In genomic region chr12:31732926-31733548, GRCh38 we compare ENCODE assay signal across 1 cellular context.
A peak's percentile ranks its signal among the peaks of the same experiment; 100 is the strongest.
TF ChIP-seq lines count a peak whose summit lies in the region.

No MANE protein-coding gene starts in this region.

TF ChIP-seq in K562, 482 proteins besides CTCF, POLR2A, EP300 and RAD21 (continued from another document and continues in another):
- TF ChIP-seq FOXM1 (IDR thresholded peaks at IDR 0.05; ENCODE audit: low read depth) (peak; percentile 49; the same call in 1 of the 2 replicates), FOXM1 (CRISPR knock-in tag; IDR thresholded peaks at IDR 0.05; ENCODE audit: low read depth) (no peak), AFF4 (CRISPR knock-in tag; IDR thresholded peaks at IDR 0.05) (no peak), KLF13 (tag; IDR thresholded peaks at IDR 0.05; ENCODE audit: borderline replicate concordance, low read depth) (no peak), FOXP4 (CRISPR knock-in tag; IDR thresholded peaks at IDR 0.05; ENCODE audit: borderline replicate concordance) (no peak), ZNF766 (CRISPR knock-in tag; conservative IDR thresholded peaks at IDR 0.05) (no peak), LCOR (CRISPR knock-in tag; IDR thresholded peaks at IDR 0.05) (0 out of 2 replicates have a peak, but pooled peaks have one; percentile 8), SMAD4 (CRISPR knock-in tag; conservative IDR thresholded peaks at IDR 0.05) (no peak), RBFOX2 (IDR thresholded peaks at IDR 0.05; ENCODE audit: low read depth, low read length) (no peak), ZC3H4 (CRISPR knock-in tag; IDR thresholded peaks at IDR 0.05; ENCODE audit: borderline replicate concordance) (no peak), TFE3 (CRISPR knock-in tag; IDR thresholded peaks at IDR 0.05) (no peak), IFI16 (CRISPR knock-in tag; IDR thresholded peaks at IDR 0.05) (no peak), ZFP30 (CRISPR knock-in tag; IDR thresholded peaks at IDR 0.05; ENCODE audit: borderline replicate concordance) (no peak), ZNF695 (CRISPR knock-in tag; IDR thresholded peaks at IDR 0.05) (no peak), MAFK (IDR thresholded peaks at IDR 0.05; ENCODE audit: low read length) (peak; percentile 79), ZNF551 (CRISPR knock-in tag; IDR thresholded peaks at IDR 0.05) (no peak), ZBTB11 (CRISPR knock-in tag; IDR thresholded peaks at IDR 0.05) (no peak), HMGN3 (IDR thresholded peaks at IDR 0.05; ENCODE audit: borderline replicate concordance, extremely low read depth, insufficient read length, low read depth, low read length) (no peak), HDAC6 (IDR thresholded peaks at IDR 0.05; ENCODE audit: low read depth, low read length) (no peak), HDAC2 (IDR thresholded peaks at IDR 0.05) (no peak), SREBF2 (CRISPR knock-in tag; IDR thresholded peaks at IDR 0.05) (no peak), CBFB (CRISPR knock-in tag; IDR thresholded peaks at IDR 0.05) (no peak), PURB (CRISPR knock-in tag; IDR thresholded peaks at IDR 0.05; ENCODE audit: low read depth) (no peak), ATF4 (CRISPR knock-in tag; IDR thresholded peaks at IDR 0.05) (no peak), NONO (IDR thresholded peaks at IDR 0.05; ENCODE audit: low read depth in 2 of 2, low read length in 1 of 2) (no peak), PCBP1 (IDR thresholded peaks at IDR 0.05; ENCODE audit: low read depth, low read length, poor library complexity, severe bottlenecking) (no peak), ZNF174 (CRISPR knock-in tag; IDR thresholded peaks at IDR 0.05) (no peak), FOS (IDR thresholded peaks at IDR 0.05; ENCODE audit: extremely low read depth, insufficient read length) (peak; percentile 64), NFRKB (IDR thresholded peaks at IDR 0.05; ENCODE audit: low read depth) (no peak; the same call in none of the 2 replicates), ZNF347 (CRISPR knock-in tag; IDR thresholded peaks at IDR 0.05; ENCODE audit: low read depth) (no peak), E2F8 (IDR thresholded peaks at IDR 0.05; ENCODE audit: low read depth, partially characterized antibody) (no peak), POLR2AphosphoS5 (IDR thresholded peaks at IDR 0.05; ENCODE audit: control insufficient read depth, insufficient read depth, low read depth, low read length) (peak; percentile 50; the same call in 1 of the 2 replicates), ELF1 (tag; IDR thresholded peaks at IDR 0.05) (no peak), ZNF280B (CRISPR knock-in tag; IDR thresholded peaks at IDR 0.05) (no peak), MXI1 (IDR thresholded peaks at IDR 0.05; ENCODE audit: low read depth, low read length) (no peak), ZNF668 (CRISPR knock-in tag; IDR thresholded peaks at IDR 0.05) (no peak), CSDE1 (IDR thresholded peaks at IDR 0.05) (no peak), MECOM (CRISPR knock-in tag; IDR thresholded peaks at IDR 0.05) (no peak), E2F3 (CRISPR knock-in tag; IDR thresholded peaks at IDR 0.05) (no peak), CHD2 (IDR thresholded peaks at IDR 0.05; ENCODE audit: low read depth, low read length) (no peak), GTF2A2 (tag; IDR thresholded peaks at IDR 0.05) (no peak), JUN (IDR thresholded peaks at IDR 0.05; ENCODE audit: borderline replicate concordance, low read depth, low read length) (peak; percentile 94), JUN (CRISPR knock-in tag; IDR thresholded peaks at IDR 0.05; ENCODE audit: borderline replicate concordance) (no peak), ETV5 (CRISPR knock-in tag; IDR thresholded peaks at IDR 0.05; ENCODE audit: low read depth) (no peak), ELF4 (CRISPR knock-in tag; IDR thresholded peaks at IDR 0.05) (no peak), ZNF444 (CRISPR knock-in tag; IDR thresholded peaks at IDR 0.05) (no peak), CBX1 (IDR thresholded peaks at IDR 0.05; ENCODE audit: low read depth) (no peak), RBBP5 (IDR thresholded peaks at IDR 0.05; ENCODE audit: borderline replicate concordance, insufficient read depth, low read length, poor library complexity, severe bottlenecking) (no peak), THRAP3 (IDR thresholded peaks at IDR 0.05; ENCODE audit: borderline replicate concordance) (no peak), RBM14 (IDR thresholded peaks at IDR 0.05; ENCODE audit: borderline replicate concordance, insufficient read depth, low read depth, low read length) (no peak), ZBTB49 (CRISPR knock-in tag; IDR thresholded peaks at IDR 0.05; ENCODE audit: borderline replicate concordance) (no peak), GABPB1 (CRISPR knock-in tag; IDR thresholded peaks at IDR 0.05) (no peak)
